25 cellular contexts compared by ENCODE assay signal in the genomic region with DNA sequence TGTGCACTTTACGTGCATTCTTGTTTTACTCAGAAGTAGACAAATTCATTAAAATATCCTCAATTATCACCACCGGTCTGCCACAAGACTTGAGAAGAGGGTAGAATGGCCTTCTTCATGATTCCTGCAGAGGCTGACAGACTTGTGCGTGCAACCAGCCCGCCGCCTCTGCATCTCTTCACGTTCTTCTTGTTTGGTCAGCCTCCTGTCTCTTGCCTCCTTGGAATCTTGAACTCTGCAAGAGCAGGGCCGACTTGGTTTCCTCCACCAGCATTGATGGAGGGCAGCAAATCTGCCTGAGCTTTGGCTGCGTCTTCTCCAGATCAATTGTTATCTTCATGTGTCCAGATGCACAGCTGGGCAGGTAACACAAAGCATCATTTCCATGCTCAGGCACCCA. TPM values are rescaled to one million over a fixed set of nuclear protein-coding genes. Genes with fewer than 3 reads are reported as not detected.
"Had no signal": no experiment of that assay in that cellular context is flagged by ENCODE, and none has a peak within 500 bp of the region (broad histone marks: within the 10 kb centered on the region; RNA-seq: fewer than 3 reads in every experiment).

No MANE protein-coding gene starts in this region.

- H3K9me3 Mint-ChIP-seq: dendritic cell treated with granulocyte-macrophage colony-stimulating factor and Interleukin-4, amounts not matched to agents 40 ng/mL and 50 ng/mL, for 4 days; effector memory CD8-positive, alpha-beta T cell had no signal

- H3K36me3 Mint-ChIP-seq: immature natural killer cell had no signal

- H3K27me3 ChIP-seq: foreskin keratinocyte, heart left ventricle had no signal

- H3K27ac Mint-ChIP-seq: dendritic cell treated with granulocyte-macrophage colony-stimulating factor and Interleukin-4, amounts not matched to agents 40 ng/mL and 50 ng/mL, for 4 days; effector memory CD8-positive, alpha-beta T cell; immature natural killer cell; naive B cell had no signal

- H3K9me3 ChIP-seq: lower lobe of right lung, mucosa of descending colon had no signal

- H3K4me3 Mint-ChIP-seq: dendritic cell treated with granulocyte-macrophage colony-stimulating factor and Interleukin-4, amounts not matched to agents 40 ng/mL and 50 ng/mL, for 4 days; effector memory CD8-positive, alpha-beta T cell; immature natural killer cell; naive B cell had no signal

- H3K36me3 ChIP-seq: esophagus muscularis mucosa, gastroesophageal sphincter, heart left ventricle, left ventricle myocardium inferior, lower lobe of right lung had no signal

- H3K4me2 ChIP-seq: hepatocyte had no signal

- DNase-seq: cortex of kidney; effector CD8-positive, alpha-beta T cell; effector memory CD8-positive, alpha-beta T cell; foreskin keratinocyte; heart left ventricle; hypothalamus; immature natural killer cell; islet precursor cell; kidney; kidney glomerular epithelial cell; left colon; left ventricle myocardium inferior; lower lobe of right lung; mesenchymal stem cell; mucosa of descending colon; naive B cell had no signal

- FAIRE-seq: endothelial cell of umbilical vein, kidney had no signal

- H3K4me1 Mint-ChIP-seq: immature natural killer cell, naive B cell had no signal

- H3K4me1 ChIP-seq: foreskin keratinocyte, gastroesophageal sphincter, lower lobe of right lung had no signal

- H3K4me3 ChIP-seq: esophagus muscularis mucosa, gastroesophageal sphincter, heart left ventricle, hepatocyte, left ventricle myocardium inferior, lower lobe of right lung, mucosa of descending colon had no signal

- ATAC-seq: effector memory CD8-positive, alpha-beta T cell; foreskin keratinocyte; gastroesophageal sphincter; left colon; left lobe of liver; lower lobe of right lung; mucosa of descending colon had no signal

- H2AFZ ChIP-seq: hepatocyte had no signal

- H3K27ac ChIP-seq: esophagus muscularis mucosa, foreskin keratinocyte, gastroesophageal sphincter, hepatocyte, lower lobe of right lung had no signal

RNA-seq across cellular contexts. Expression of a gene that starts 20.2 kb away (rescaled TPM):
- total RNA-seq: epithelial cell of proximal tubule, fibroblast of lung, fibroblast of villous mesenchyme, foreskin keratinocyte, lower lobe of right lung had no signal
- polyA plus RNA-seq: fibroblast of lung, foreskin keratinocyte, hepatocyte, immature natural killer cell had no signal
